In the genomic region with DNA sequence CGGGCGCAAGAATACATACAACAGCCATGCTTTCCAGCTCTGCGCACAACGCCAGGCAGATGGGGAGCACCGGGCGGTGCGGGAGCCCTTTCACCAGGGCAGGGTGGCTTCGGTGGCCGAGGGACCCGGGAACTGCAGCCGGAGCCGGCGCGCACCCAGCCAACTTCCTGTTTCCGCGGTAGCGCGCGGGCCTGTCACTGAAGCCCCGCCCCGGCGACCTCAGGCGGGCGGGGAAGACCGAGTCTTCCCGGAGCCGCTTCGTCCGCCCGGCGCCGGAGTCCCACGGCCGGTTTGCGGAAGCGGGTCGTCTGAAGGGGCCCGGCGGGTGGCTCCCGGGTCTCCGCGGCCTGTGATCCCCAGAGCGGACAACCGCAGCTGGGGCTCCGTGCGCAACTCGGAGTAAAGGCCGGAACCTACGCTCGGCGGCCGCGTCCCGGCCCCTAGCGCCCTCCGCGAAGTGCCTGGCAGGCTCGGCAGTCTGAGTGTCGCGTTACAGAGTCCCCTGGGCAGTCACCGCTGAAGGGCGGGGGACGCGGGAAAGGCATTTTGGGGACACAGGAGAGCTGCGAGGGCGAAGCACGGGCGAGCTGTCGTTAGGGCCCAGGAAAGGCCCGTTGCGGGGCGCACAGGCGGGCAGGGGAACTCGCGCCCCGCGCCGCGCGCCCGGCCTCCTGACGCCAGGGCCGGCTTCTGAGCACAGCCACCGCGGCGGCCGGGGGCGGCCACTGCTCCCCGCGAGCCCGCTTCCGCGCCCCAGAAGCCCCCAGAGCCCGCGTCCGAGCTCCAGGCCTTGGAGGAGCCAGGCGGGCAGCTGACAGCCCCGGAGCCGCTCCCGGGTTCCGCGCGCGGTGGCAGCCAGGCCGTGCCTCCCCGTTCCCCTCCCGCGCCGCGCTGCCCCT, we compare ENCODE assay signal across 8 cellular contexts. TPM values are rescaled to one million over a fixed set of nuclear protein-coding genes. Genes with fewer than 3 reads are reported as not detected.
A peak's percentile ranks its signal among the peaks of the same experiment; 100 is the strongest.
DNase-seq lines count a peak whose midpoint lies in the region; ATAC-seq and TF ChIP-seq lines count a peak whose summit lies in the region.

A gene with protein sequence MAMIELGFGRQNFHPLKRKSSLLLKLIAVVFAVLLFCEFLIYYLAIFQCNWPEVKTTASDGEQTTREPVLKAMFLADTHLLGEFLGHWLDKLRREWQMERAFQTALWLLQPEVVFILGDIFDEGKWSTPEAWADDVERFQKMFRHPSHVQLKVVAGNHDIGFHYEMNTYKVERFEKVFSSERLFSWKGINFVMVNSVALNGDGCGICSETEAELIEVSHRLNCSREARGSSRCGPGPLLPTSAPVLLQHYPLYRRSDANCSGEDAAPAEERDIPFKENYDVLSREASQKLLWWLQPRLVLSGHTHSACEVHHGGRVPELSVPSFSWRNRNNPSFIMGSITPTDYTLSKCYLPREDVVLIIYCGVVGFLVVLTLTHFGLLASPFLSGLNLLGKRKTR (minus strand): TSS at position 136 of the 899 bp plus-strand sequence. CDS start 11,053 bp downstream, outside the sequence.

- peak; percentile 92 to 97 (median 95) for TF ChIP-seq POLR2A in upper lobe of left lung (IDR thresholded peaks at IDR 0.05)

- ATAC-seq in HG02610 (IDR thresholded peaks at IDR 0.05; ENCODE audit: unreplicated experiment) (peak; percentile 88), upper lobe of left lung (ENCODE audit: low FRiP score in 2 of 2) (peak; percentile 96 to 98)

- H3K36me3 ChIP-seq in adipocyte (ENCODE audit: control insufficient read depth, insufficient read depth, low read length, severe bottlenecking) (peaks cover 10% of the 10 kb centered on the region), upper lobe of left lung (peaks cover 0 to 26% (median 4%) of the 10 kb centered on the region in 4 donors)

- no peak for TF ChIP-seq EP300 in upper lobe of left lung (IDR thresholded peaks at IDR 0.05)

- intact Hi-C loops in cardiac septum (cut with DNase I), result loop anchor here (2.0 kb wide), 1 partner anchor 58 kb away; the partner anchor contains the start of gene CHMP1B
- intact Hi-C loops in posterior vena cava (cut with DNase I), result loop anchor here in 1 of 2 donors (10.0 kb wide), 1 partner anchor 54 kb away; the partner anchor contains the start of gene CHMP1B

- TF ChIP-seq CTCF in GM12864 (IDR thresholded peaks at IDR 0.05; ENCODE audit: low read depth, low read length, missing control alignments) (no peak), upper lobe of left lung (IDR thresholded peaks at IDR 0.05) (peak in 2 of 6 experiments; percentile 10 to 30)

- peak within 1 kb of the TSS; percentile 95 for H3K4me3 ChIP-seq in GM12864 (ENCODE audit: low read depth, low read length)
- peak within 1 kb of the TSS; percentile 98 for H3K4me3 ChIP-seq in adipocyte (ENCODE audit: low read length)
- peak within 1 kb of the TSS; percentile 59 to 73 (median 61) for H3K4me3 ChIP-seq in upper lobe of left lung

- peak within 1 kb of the TSS; percentile 99 to 100 (median 100) for H3K27ac ChIP-seq in upper lobe of left lung

- no peaks in the 10 kb centered on the region for H3K9me3 ChIP-seq in adipocyte (ENCODE audit: control insufficient read depth, low read length)
- no peaks in the 10 kb centered on the region for H3K9me3 ChIP-seq in upper lobe of left lung

- peak within 1 kb of the TSS; percentile 99 for H3K9ac ChIP-seq in adipocyte (ENCODE audit: low read length)

- DNase-seq in GM12864 (ENCODE audit: low read depth) (peak; percentile 67), NCI-H1105 (lab: John Stamatoyannopoulos, UW) (peak; percentile 79), T follicular helper cell (ENCODE audit: low read depth) (peak; percentile 76), adipocyte (ENCODE audit: low read depth) (peak; percentile 96), cardiac septum (ENCODE audit: low spot score) (peak; percentile 95), posterior vena cava (ENCODE audit: low spot score) (peak; percentile 97), upper lobe of left lung (peak; percentile 97)

- H3K4me1 ChIP-seq in adipocyte (ENCODE audit: control insufficient read depth, insufficient read depth, low read length) (peaks cover 17% of the 10 kb centered on the region), upper lobe of left lung (peaks cover 13 to 28% (median 16%) of the 10 kb centered on the region in 4 donors)

- 0% methylated on average over 34 to 40 of the region's 110 CpGs for WGBS in upper lobe of left lung, 2 donors

- H3K27me3 ChIP-seq in adipocyte (replicated peaks; ENCODE audit: control insufficient read depth, insufficient read depth, low read length) (no peaks in the 10 kb centered on the region), upper lobe of left lung (no peaks in the 10 kb centered on the region)

RNA-seq across cellular contexts. Expression of the gene that starts here (rescaled TPM):
- 39.9 TPM for total RNA-seq in cardiac septum
- 10 to 100 TPM; 26.2 to 39.6 TPM for total RNA-seq in posterior vena cava
- total RNA-seq in upper lobe of left lung, result 100 to 1,000 TPM in 1 of 6 donors, 10 to 100 TPM in 5; 37.4 to 114 (median 75.3) TPM

Comparison
In these comparisons a context has a peak if more than half of its experiments do, and no peak if none do; other contexts are left out.
1. Peak in every context shown above with its lines: DNase-seq, ATAC-seq, H3K4me3 ChIP-seq and H3K27ac ChIP-seq.